ENCODE assay signal across 18 cellular contexts in the genomic region with DNA sequence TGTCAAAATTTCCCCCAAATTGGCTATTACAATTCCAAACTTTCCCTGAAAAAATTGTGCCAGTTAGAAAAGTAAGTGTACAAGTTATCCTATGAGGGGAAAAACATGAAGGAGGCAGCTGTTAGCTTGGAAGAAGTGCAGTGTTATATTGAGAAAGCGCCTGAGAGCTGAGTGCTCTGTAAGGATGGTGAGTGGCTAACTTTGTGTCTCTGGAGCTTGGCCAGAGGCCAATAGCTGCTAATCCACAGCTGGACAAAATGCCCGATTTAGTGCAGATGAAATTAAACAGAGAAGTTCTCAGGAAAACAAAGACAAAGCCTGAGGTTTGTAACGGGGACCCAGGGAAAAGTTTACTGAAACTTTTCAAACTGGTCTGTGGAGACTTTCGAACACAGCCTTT. TPM values are rescaled to one million over a fixed set of nuclear protein-coding genes. Genes with fewer than 3 reads are reported as not detected.
A peak's percentile ranks its signal among the peaks of the same experiment; 100 is the strongest.
DNase-seq lines count a peak whose midpoint lies in the region; ATAC-seq, FAIRE-seq and TF ChIP-seq lines count a peak whose summit lies in the region.
"Had no signal": no experiment of that assay in that cellular context is flagged by ENCODE, and none has a peak within 500 bp of the region (broad histone marks: within the 10 kb centered on the region; RNA-seq: fewer than 3 reads in every experiment).

No MANE protein-coding gene starts in this region.

- CTCF ChIA-PET in K562 (lab: Yijun Ruan, JAX; ENCODE audit: low intra/inter-chr PET ratio) (no interaction called here), GM10248 (lab: Yijun Ruan, JAX) (interaction anchor here (0.8 to 1.6 kb wide), 3 partner anchors 10 to 13 kb away, joined by 3 to 4 read pairs (median 3); no protein-coding TSS in a partner anchor)

- H2BK15ac ChIP-seq in H9 (ENCODE audit: low read depth, low read length): no peak overlapping the region

- H3K79me2 ChIP-seq in K562 (ENCODE audit: control insufficient read depth, insufficient read depth, low read length) (no peaks in the 10 kb centered on the region), hepatocyte (no peaks in the 10 kb centered on the region), H9 (ENCODE audit: insufficient read depth, low read length) (no peaks in the 10 kb centered on the region)

- H3K4me3 ChIP-seq in K562: no peak overlapping the region
- no peak overlapping the region for H3K4me3 ChIP-seq in hepatocyte
- H3K4me3 ChIP-seq in small intestine (ENCODE audit: low read depth in 1 of 2, low read length in 2 of 2): no peak overlapping the region
- H3K4me3 ChIP-seq: GM12878 had no signal

- DNase-seq in NCI-H345 (lab: John Stamatoyannopoulos, UW): peak; percentile 8
- DNase-seq in NCI-H345 treated with DMSO at 0.1 percent for 48 hours (lab: John Stamatoyannopoulos, UW; ENCODE audit: unreplicated experiment): no peak
- peak in 2 of 4 experiments; percentile 23 to 46 for DNase-seq in K562 (ENCODE audit: extremely low read depth in 1 of 4, low spot score in 3 of 4)
- no peak for DNase-seq in hepatocyte (ENCODE audit: low spot score)
- peak; percentile 9 for DNase-seq in small intestine
- no peak for DNase-seq in GM10248 (ENCODE audit: extremely low spot score)
- DNase-seq in H9: no peak
- DNase-seq: activated CD8-positive, alpha-beta memory T cell treated with anti-CD3 and anti-CD28 coated beads, Interleukin-2, amount 50 U/mL, for 4 hours; CD4-positive, CD25-positive, alpha-beta regulatory T cell; effector CD8-positive, alpha-beta T cell; NCI-H1092; occipital lobe had no signal

- H3K27me3 ChIP-seq in K562 (ENCODE audit: control insufficient read depth in 2 of 2, insufficient read depth in 2 of 2, low read length in 2 of 2) (no peaks in the 10 kb centered on the region), hepatocyte (peaks cover 3% of the 10 kb centered on the region), small intestine (ENCODE audit: control insufficient read depth in 2 of 2, insufficient read depth in 2 of 2, low read length in 2 of 2) (no peaks in the 10 kb centered on the region), H9 (ENCODE audit: insufficient read depth, low read length) (no peaks in the 10 kb centered on the region)

- H3K9me1 ChIP-seq in K562 (ENCODE audit: control insufficient read depth, insufficient read depth, low read length): no peaks in the 10 kb centered on the region

- no peak overlapping the region for H2BK120ac ChIP-seq in H9 (ENCODE audit: low read depth, low read length, poor library complexity, severe bottlenecking)

- H3K79me1 ChIP-seq in H9 (ENCODE audit: insufficient read depth, low read depth, low read length, poor library complexity, severe bottlenecking): no peaks in the 10 kb centered on the region

- H3K9ac ChIP-seq in K562 (ENCODE audit: insufficient read depth in 1 of 2, low read depth in 2 of 2, low read length in 2 of 2): no peak overlapping the region
- no peak overlapping the region for H3K9ac ChIP-seq in H9 (ENCODE audit: extremely low read depth, insufficient read length, low read length)

- no peak overlapping the region for H3T11ph ChIP-seq in H9 (ENCODE audit: low read length)

- H3K27ac ChIP-seq in K562 (ENCODE audit: extremely low read depth, low read depth, low read length) (no peak overlapping the region), hepatocyte (no peak overlapping the region), small intestine (ENCODE audit: low read depth in 1 of 2, low read length in 1 of 2) (no peak overlapping the region), H9 (ENCODE audit: insufficient read length, low read depth, low read length) (no peak overlapping the region)
- H3K27ac ChIP-seq: RWPE1 had no signal

- H3K4me1 ChIP-seq in K562 (replicated peaks in 1 of 2; ENCODE audit: control insufficient read depth in 2 of 2, insufficient read depth in 2 of 2, low read length in 2 of 2): no peaks in the 10 kb centered on the region; a peak in 1 of 5 replicates
- no peaks in the 10 kb centered on the region for H3K4me1 ChIP-seq in hepatocyte (ENCODE audit: insufficient read depth)
- H3K4me1 ChIP-seq in small intestine (ENCODE audit: control insufficient read depth in 2 of 2, insufficient read depth in 1 of 2, low read depth in 1 of 2, low read length in 1 of 2): no peaks in the 10 kb centered on the region
- H3K4me1 ChIP-seq in H9 (ENCODE audit: insufficient read depth, low read length): no peaks in the 10 kb centered on the region

- H3K4me3 Mint-ChIP-seq in H9: no peak overlapping the region
- H3K4me3 Mint-ChIP-seq: CD4-positive, CD25-positive, alpha-beta regulatory T cell; T-helper 1 cell treated with Interleukin-12 subunit alpha and Interleukin-12 subunit beta and Interleukin-4 antibody, amounts not matched to agents 30 μg/mL and 1 μg/mL, for 36 hours had no signal

- no peaks in the 10 kb centered on the region for H3K9me2 ChIP-seq in hepatocyte (replicated peaks; ENCODE audit: insufficient read depth)

- H4K20me1 ChIP-seq in K562 (replicated peaks; ENCODE audit: control insufficient read depth, insufficient read depth, low read length) (no peaks in the 10 kb centered on the region), hepatocyte (ENCODE audit: insufficient read depth, poor library complexity, severe bottlenecking) (no peaks in the 10 kb centered on the region), H9 (ENCODE audit: control insufficient read depth, insufficient read depth, insufficient read length) (no peaks in the 10 kb centered on the region)

- H3K4me2 ChIP-seq in K562 (ENCODE audit: insufficient read depth, low read length) (no peak overlapping the region), hepatocyte (peak overlapping the region; percentile 4), H9 (ENCODE audit: insufficient read depth, insufficient read length, low read length) (no peak overlapping the region)

- no peaks in the 10 kb centered on the region for H3K4me1 Mint-ChIP-seq in H9
- H3K4me1 Mint-ChIP-seq: CD4-positive, CD25-positive, alpha-beta regulatory T cell had no signal

- no peak overlapping the region for H2AK5ac ChIP-seq in H9 (ENCODE audit: insufficient read length, low read length)

- peak overlapping the region; percentile 72 for H2AFZ ChIP-seq in K562 (ENCODE audit: low read depth, low read length)
- no peak overlapping the region for H2AFZ ChIP-seq in hepatocyte
- H2AFZ ChIP-seq in H9 (ENCODE audit: low read length): no peak overlapping the region

- no peak overlapping the region for H3K27ac Mint-ChIP-seq in H9
- H3K27ac Mint-ChIP-seq: activated naive CD4-positive, alpha-beta T cell treated with anti-CD3 and anti-CD28 coated beads, Interleukin-2, amount 50 U/mL, for 72 hours; CD4-positive, CD25-positive, alpha-beta regulatory T cell; T-helper 1 cell treated with Interleukin-12 subunit alpha and Interleukin-12 subunit beta and Interleukin-4 antibody, amounts not matched to agents 30 μg/mL and 1 μg/mL, for 36 hours had no signal

- H3K14ac ChIP-seq in H9 (ENCODE audit: insufficient read depth, low read length): no peak overlapping the region

- H3K4ac ChIP-seq in H9 (ENCODE audit: low read depth, low read length): no peak overlapping the region

- no peak for TF ChIP-seq EP300 in K562 (IDR thresholded peaks at IDR 0.05; ENCODE audit: low read length)

- no peaks in the 10 kb centered on the region for H3K9me3 Mint-ChIP-seq in H9
- H3K9me3 Mint-ChIP-seq: activated naive CD4-positive, alpha-beta T cell treated with anti-CD3 and anti-CD28 coated beads, Interleukin-2, amount 50 U/mL, for 72 hours; T-helper 1 cell treated with Interleukin-12 subunit alpha and Interleukin-12 subunit beta and Interleukin-4 antibody, amounts not matched to agents 30 μg/mL and 1 μg/mL, for 36 hours had no signal

- TF ChIP-seq POLR2A in K562 (conservative IDR thresholded peaks at IDR 0.05): no peak

- no peak for TF ChIP-seq CTCF in K562 (IDR thresholded peaks at IDR 0.05 in 2 of 3, conservative IDR thresholded peaks at IDR 0.05 in 1 of 3; ENCODE audit: insufficient read depth in 2 of 3, low read depth in 1 of 3, low read length in 3 of 3)
- no peak for TF ChIP-seq CTCF in hepatocyte (IDR thresholded peaks at IDR 0.05; ENCODE audit: poor library complexity)
- TF ChIP-seq CTCF in GM10248 (IDR thresholded peaks at IDR 0.05; ENCODE audit: control extremely low read depth, extremely low read depth, low read depth, missing control alignments): no peak
- no peak for TF ChIP-seq CTCF in H9 (conservative IDR thresholded peaks at IDR 0.05)

- no peak overlapping the region for H2BK5ac ChIP-seq in H9 (ENCODE audit: insufficient read length, low read length)

- H2BK12ac ChIP-seq in H9 (ENCODE audit: insufficient read length, low read depth, low read length): no peak overlapping the region

- peak; percentile 84 for ATAC-seq in K562
- no peak for ATAC-seq in HG03045 (IDR thresholded peaks at IDR 0.05; ENCODE audit: unreplicated experiment)
- ATAC-seq: activated naive CD4-positive, alpha-beta T cell treated with anti-CD3 and anti-CD28 coated beads, Interleukin-2, amount 50 U/mL, for 72 hours; GM12878; HCT116 had no signal

- no peaks in the 10 kb centered on the region for H3K9me3 ChIP-seq in K562 (replicated peaks; ENCODE audit: control insufficient read depth, insufficient read depth, low read depth, low read length)
- no peaks in the 10 kb centered on the region for H3K9me3 ChIP-seq in hepatocyte (ENCODE audit: low read depth)
- H3K9me3 ChIP-seq in small intestine (ENCODE audit: control insufficient read depth, low read depth): no peaks in the 10 kb centered on the region
- H3K9me3 ChIP-seq in H9 (ENCODE audit: control insufficient read depth, low read depth, low read length): no peaks in the 10 kb centered on the region

- FAIRE-seq in K562 (lab: Jason Lieb, UNC) (no peak), small intestine (lab: Jason Lieb, UNC) (no peak)
- FAIRE-seq: GM12878 had no signal

- H4K8ac ChIP-seq in H9 (replicated peaks; ENCODE audit: insufficient read length, low read depth, low read length): no peak overlapping the region

- in situ Hi-C loops in K562 (cut with MboI): no loop called here

- no TSS peak for BruUV-seq in K562 (replicated peaks; lab: Mats Ljungman, UMichigan)

- POLR2A ChIA-PET in K562 (lab: Yijun Ruan, JAX) (interaction anchor here (0.5 to 0.6 kb wide), 2 partner anchors 14 to 792 kb away, joined by 3 to 4 read pairs; a partner anchor contains a TSS), GM10248 (lab: Yijun Ruan, JAX) (no interaction called here)

- no peaks in the 10 kb centered on the region for H3K36me3 Mint-ChIP-seq in H9 (ENCODE audit: insufficient read depth in 1 of 3, low read depth in 3 of 3)
- H3K36me3 Mint-ChIP-seq: activated naive CD4-positive, alpha-beta T cell treated with anti-CD3 and anti-CD28 coated beads, Interleukin-2, amount 50 U/mL, for 72 hours; CD4-positive, CD25-positive, alpha-beta regulatory T cell had no signal

- no peak overlapping the region for H4K5ac ChIP-seq in H9 (ENCODE audit: insufficient read length, low read depth, low read length)

- intact Hi-C loops in K562 (cut with micrococcal nuclease): no loop called here

- H3K56ac ChIP-seq in H9 (ENCODE audit: insufficient read length, low read depth, low read length): no peak overlapping the region

- H3K36me3 ChIP-seq in K562 (ENCODE audit: control insufficient read depth, insufficient read depth, low read length): no peaks in the 10 kb centered on the region
- H3K36me3 ChIP-seq in hepatocyte (replicated peaks; ENCODE audit: insufficient read depth, low read depth): no peaks in the 10 kb centered on the region
- no peaks in the 10 kb centered on the region for H3K36me3 ChIP-seq in small intestine (ENCODE audit: control insufficient read depth in 2 of 2, insufficient read depth in 2 of 2, low read length in 2 of 2)

- no peak overlapping the region for H3K18ac ChIP-seq in H9 (ENCODE audit: insufficient read length, low read depth, low read length)

- H4K91ac ChIP-seq in H9 (ENCODE audit: insufficient read length, low read depth, low read length): no peak overlapping the region

- no peaks in the 10 kb centered on the region; the same call in 1 of the 2 replicates for H3K27me3 Mint-ChIP-seq in H9 (ENCODE audit: low read depth)

- H2BK20ac ChIP-seq in H9 (ENCODE audit: low read depth, low read length, poor library complexity, severe bottlenecking): no peak overlapping the region

- WGBS in K562 (ENCODE audit: insufficient coverage, low coverage, missing lambda C conversion rate): 21% methylated on average over 4 of the region's 4 CpGs
- WGBS in hepatocyte (ENCODE audit: low lambda C conversion rate, missing lambda C conversion rate): 48% methylated on average over 4 of the region's 4 CpGs
- 42 to 53% (median 52%) methylated on average over 4 of the region's 4 CpGs for WGBS in small intestine, 3 donors
- no CpG with 5 or more reads among the region's 4 CpGs for WGBS in H9 (ENCODE audit: extremely low coverage, insufficient read length, low lambda C conversion rate)

- no peak for TF ChIP-seq RAD21 in K562 (CRISPR knock-in tag; conservative IDR thresholded peaks at IDR 0.05 in 1 of 2, IDR thresholded peaks at IDR 0.05 in 1 of 2)

- H3K23ac ChIP-seq in H9 (ENCODE audit: insufficient read length, low read depth, low read length): no peak overlapping the region

- H3K23me2 ChIP-seq in H9 (ENCODE audit: insufficient read length, low read depth, low read length, poor library complexity, severe bottlenecking): no peaks in the 10 kb centered on the region

RNA-seq across cellular contexts. Expression of a gene that starts 14.0 kb away (rescaled TPM):
- total RNA-seq in K562 (2011; cell fraction: chromatin; rRNA removed; ENCODE audit: low replicate concordance): 16.5 and 50.7 TPM in 2 replicates
- 6.6 and 7.7 TPM in 2 replicates for total RNA-seq in K562 (2011; cell fraction: nucleolus; rRNA removed)
- total RNA-seq in K562 (2011; cell fraction: nucleoplasm; rRNA removed): 18.6 and 18.7 TPM in 2 replicates
- total RNA-seq in K562 (2014; rRNA removed): 1.3 and 2.7 TPM in 2 replicates
- 3.1 and 3.7 TPM in 2 replicates for total RNA-seq in K562 (2014; rRNA removed; fragmentation: Illumina TruSeq; extraction: Trizol)
- total RNA-seq in K562 (2015; rRNA removed; fragmentation: Illumina TruSeq; extraction: Trizol): 1.5 and 1.8 TPM in 2 replicates
- total RNA-seq in K562 (2021): 2.1 and 3.1 TPM in 2 replicates
- polyA plus RNA-seq in K562 (2011; rRNA removed): 12.9 and 13.5 TPM in 2 replicates
- 1.8 and 5.8 TPM in 2 replicates for polyA plus RNA-seq in K562 (2011; cell fraction: cytosol; rRNA removed)
- polyA plus RNA-seq in K562 (2011; cell fraction: nucleus; rRNA removed): 15.3 and 17.7 TPM in 2 replicates
- 1.6 and 3.8 TPM in 2 replicates for polyA plus RNA-seq in K562 (2012)
- polyA plus RNA-seq in K562 (2014; fragmentation: Illumina TruSeq; extraction: Trizol): 3.5 and 3.9 TPM in 2 replicates
- polyA plus RNA-seq in K562 (2014; fragmentation: Nextera tagmentation; extraction: Ambion mirVana): under 1 TPM; 0.77 to 0.86 TPM
- 2.0 and 2.7 TPM in 2 replicates for polyA plus RNA-seq in K562 (2014; rRNA removed)
- polyA minus RNA-seq in K562 (2011; rRNA and poly(A)+ RNA removed): 13.0 and 17.7 TPM in 2 replicates
- polyA minus RNA-seq in K562 (2011; cell fraction: cytosol; rRNA and poly(A)+ RNA removed): 2.4 and 3.9 TPM in 2 replicates
- 8.8 and 11.4 TPM in 2 replicates for polyA minus RNA-seq in K562 (2011; cell fraction: nucleus; rRNA and poly(A)+ RNA removed)
- total RNA-seq in hepatocyte: 3.6 and 5.1 TPM in 2 replicates
- polyA plus RNA-seq in hepatocyte: 2.2 and 3.3 TPM in 2 replicates
- polyA plus RNA-seq in small intestine: 1 to 10 TPM; 1.1 to 1.6 (median 1.4) TPM
- total RNA-seq in H9 (2021): 2.5 and 3.1 TPM in 2 replicates
- total RNA-seq: GM12878 had no signal
- polyA plus RNA-seq: GM12878 had no signal

RNA-seq across cellular contexts. Expression of a gene that starts 27.2 kb away (rescaled TPM):
- 46.5 and 111 TPM in 2 replicates for total RNA-seq in K562 (2011; cell fraction: chromatin; rRNA removed; ENCODE audit: low replicate concordance)
- 30.5 and 38.3 TPM in 2 replicates for total RNA-seq in K562 (2011; cell fraction: nucleolus; rRNA removed)
- 41.1 and 59.6 TPM in 2 replicates for total RNA-seq in K562 (2011; cell fraction: nucleoplasm; rRNA removed)
- total RNA-seq in K562 (2014; rRNA removed) (31.9 and 33.9 TPM in 2 replicates), K562 (2014; rRNA removed; fragmentation: Illumina TruSeq; extraction: Trizol) (34.4 and 34.7 TPM in 2 replicates), K562 (2015; rRNA removed; fragmentation: Illumina TruSeq; extraction: Trizol) (28.5 and 34.0 TPM in 2 replicates), K562 (2021) (33.6 and 34.0 TPM in 2 replicates), hepatocyte (18.8 and 19.8 TPM in 2 replicates), H9 (2021) (20.0 and 20.1 TPM in 2 replicates)
- polyA plus RNA-seq in K562 (2011; rRNA removed) (18.7 and 21.9 TPM in 2 replicates), K562 (2014; fragmentation: Illumina TruSeq; extraction: Trizol) (28.4 and 31.9 TPM in 2 replicates), K562 (2014; fragmentation: Nextera tagmentation; extraction: Ambion mirVana) (10 to 100 TPM; 17.8 to 29.6 TPM), K562 (2014; rRNA removed) (15.9 and 25.1 TPM in 2 replicates), hepatocyte (10.8 and 14.4 TPM in 2 replicates), small intestine (10 to 100 TPM in 2 of 3 donors, 1 to 10 TPM in 1; 6.3 to 13.5 (median 12.6) TPM)
- 19.1 and 20.0 TPM in 2 replicates for polyA plus RNA-seq in K562 (2011; cell fraction: cytosol; rRNA removed)
- polyA plus RNA-seq in K562 (2011; cell fraction: nucleus; rRNA removed): 49.1 and 65.8 TPM in 2 replicates
- 18.4 and 28.4 TPM in 2 replicates for polyA plus RNA-seq in K562 (2012)
- polyA minus RNA-seq in K562 (2011; rRNA and poly(A)+ RNA removed): 64.9 and 80.5 TPM in 2 replicates
- 32.6 and 32.9 TPM in 2 replicates for polyA minus RNA-seq in K562 (2011; cell fraction: cytosol; rRNA and poly(A)+ RNA removed)
- polyA minus RNA-seq in K562 (2011; cell fraction: nucleus; rRNA and poly(A)+ RNA removed): 44.0 and 57.8 TPM in 2 replicates

RNA-seq across cellular contexts. Expression of a gene that starts 53.2 kb away (rescaled TPM):
- total RNA-seq in K562 (2011; cell fraction: chromatin; rRNA removed; ENCODE audit: low replicate concordance): 2.5 and 4.8 TPM in 2 replicates
- total RNA-seq in K562 (2011; cell fraction: nucleolus; rRNA removed): 1.8 and 4.1 TPM in 2 replicates
- total RNA-seq in K562 (2011; cell fraction: nucleoplasm; rRNA removed): 3.7 and 4.3 TPM in 2 replicates
- 0.49 and 1.0 TPM in 2 replicates for total RNA-seq in K562 (2014; rRNA removed)
- total RNA-seq in K562 (2014; rRNA removed; fragmentation: Illumina TruSeq; extraction: Trizol): 1.6 and 1.9 TPM in 2 replicates
- 1.0 and 1.2 TPM in 2 replicates for total RNA-seq in K562 (2015; rRNA removed; fragmentation: Illumina TruSeq; extraction: Trizol)
- 1.5 and 1.6 TPM in 2 replicates for total RNA-seq in K562 (2021)
- polyA plus RNA-seq in K562 (2011; rRNA removed): 4.2 and 4.4 TPM in 2 replicates
- polyA plus RNA-seq in K562 (2011; cell fraction: cytosol; rRNA removed): 0.81 and 1.8 TPM in 2 replicates
- 2.0 and 4.1 TPM in 2 replicates for polyA plus RNA-seq in K562 (2011; cell fraction: nucleus; rRNA removed)
- 1.1 and 1.8 TPM in 2 replicates for polyA plus RNA-seq in K562 (2012)
- 1.6 and 1.7 TPM in 2 replicates for polyA plus RNA-seq in K562 (2014; fragmentation: Illumina TruSeq; extraction: Trizol)
- 1 to 10 TPM; 3.1 to 3.5 TPM for polyA plus RNA-seq in K562 (2014; fragmentation: Nextera tagmentation; extraction: Ambion mirVana)
- polyA plus RNA-seq in K562 (2014; rRNA removed): 2.1 and 4.1 TPM in 2 replicates
- polyA minus RNA-seq in K562 (2011; rRNA and poly(A)+ RNA removed): 1.9 and 2.8 TPM in 2 replicates
- polyA minus RNA-seq in K562 (2011; cell fraction: cytosol; rRNA and poly(A)+ RNA removed): not detected in 2 replicates
- polyA minus RNA-seq in K562 (2011; cell fraction: nucleus; rRNA and poly(A)+ RNA removed): 0.81 and 2.8 TPM in 2 replicates
- total RNA-seq in hepatocyte: 0.30 TPM in 1 of 2 replicates, not detected in the other
- not detected in 2 replicates for polyA plus RNA-seq in hepatocyte
- polyA plus RNA-seq in small intestine: under 1 TPM in 1 of 3 donors, not detected in 2; 0.37 TPM
- not detected in 2 replicates for total RNA-seq in H9 (2021)
- total RNA-seq: CD4-positive, CD25-positive, alpha-beta regulatory T cell; GM12878; occipital lobe had no signal
- polyA plus RNA-seq: GM12878 had no signal

Comparison
In these comparisons a context has a peak if more than half of its experiments do, and no peak if none do; other contexts are left out.
1. DNase-seq: peak in NCI-H345 (single experiment) and small intestine (single experiment); none in NCI-H345 treated with DMSO at 0.1 percent for 48 hours (single experiment), hepatocyte (single experiment), GM10248 (single experiment) and H9 (single experiment).